8 cellular contexts compared by ENCODE assay signal in the genomic region with DNA sequence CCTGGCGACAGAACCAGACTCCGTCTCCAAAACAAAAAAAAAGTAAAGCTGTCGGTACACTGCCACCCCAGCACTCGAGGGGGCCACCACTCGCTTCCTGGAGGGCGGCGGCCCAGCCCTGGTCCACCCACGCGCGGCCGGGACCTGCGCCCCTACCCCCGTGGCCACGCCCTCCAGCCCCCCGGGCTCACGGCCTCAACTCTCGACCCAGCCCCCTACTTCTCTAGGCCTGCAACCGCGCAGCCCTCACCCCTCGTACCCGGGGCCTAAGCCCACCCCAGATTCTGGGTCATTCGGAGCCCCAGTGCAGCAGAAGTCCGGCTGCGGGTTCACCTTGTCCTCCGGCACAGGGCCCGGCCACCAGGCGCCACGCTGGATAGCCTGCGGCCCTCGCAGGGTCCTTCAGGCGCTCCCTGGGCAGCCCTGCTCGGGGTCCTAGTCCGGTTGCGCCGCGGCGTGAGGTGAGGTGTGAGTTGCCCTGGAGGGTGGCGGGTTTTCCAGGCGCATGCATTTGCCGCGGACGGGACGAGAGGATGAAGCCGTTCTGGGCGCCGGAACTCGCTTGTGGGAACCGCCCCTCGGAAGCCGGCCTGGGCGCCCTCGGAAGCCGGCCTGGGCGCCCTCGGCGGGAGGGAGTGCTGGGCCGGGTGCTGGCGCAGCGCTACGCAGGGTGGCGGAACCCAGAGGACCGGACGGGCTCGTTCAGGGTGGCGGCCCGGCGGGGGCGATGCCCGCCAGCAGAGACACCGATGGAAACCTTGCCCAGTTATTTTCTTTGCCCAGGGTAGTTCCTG. TPM values are rescaled to one million over a fixed set of nuclear protein-coding genes. Genes with fewer than 3 reads are reported as not detected.
DNase-seq lines count a peak whose midpoint lies in the region; ATAC-seq and TF ChIP-seq lines count a peak whose summit lies in the region.

NME6 (minus strand) TSS at position 348 of the 794 bp plus-strand sequence.

- intact Hi-C loops in ascending aorta (cut with DNase I) (loop anchor here (2.0 to 5.0 kb wide), 2 partner anchors 28 to 136 kb away; no protein-coding TSS in a partner anchor), right cardiac atrium (cut with DNase I) (no loop called here), uterus (cut with DNase I; ENCODE audit: low total_unique reads) (no loop called here)

- under 1% methylated on average over 70 of the region's 70 CpGs for WGBS in right cardiac atrium

- H3K36me3 ChIP-seq in ascending aorta: peaks cover 14 to 20% of the 10 kb centered on the region in 2 donors
- H3K36me3 ChIP-seq in uterus: no peaks in the 10 kb centered on the region

- H3K27ac ChIP-seq in ascending aorta (peak within 1 kb of the TSS; percentile 97), right cardiac atrium (ENCODE audit: low read length) (peak within 1 kb of the TSS; percentile 99), uterus (peak within 1 kb of the TSS; percentile 79 to 96)

- peaks cover 12% of the 10 kb centered on the region for H3K27me3 Mint-ChIP-seq in T-helper 2 cell treated with Interferon-gamma antibody and Interleukin-4, amounts not matched to agents 5 μg/mL and 100 μg/mL, for 36 hours (ENCODE audit: low read depth)

- peak within 1 kb of the TSS; percentile 97 for H3K4me3 Mint-ChIP-seq in T-helper 2 cell treated with Interferon-gamma antibody and Interleukin-4, amounts not matched to agents 5 μg/mL and 100 μg/mL, for 36 hours

- TF ChIP-seq CTCF in GM13976 (IDR thresholded peaks at IDR 0.05; ENCODE audit: borderline replicate concordance, control extremely low read depth, extremely low read depth, insufficient read depth, missing control alignments) (no peak), ascending aorta (IDR thresholded peaks at IDR 0.05) (no peak), uterus (IDR thresholded peaks at IDR 0.05) (peak in 2 of 4 experiments; percentile 20 to 31)

- peaks cover 24% of the 10 kb centered on the region for H3K4me1 Mint-ChIP-seq in T-helper 2 cell treated with Interferon-gamma antibody and Interleukin-4, amounts not matched to agents 5 μg/mL and 100 μg/mL, for 36 hours (ENCODE audit: low read depth)

- ATAC-seq in HG02970 (IDR thresholded peaks at IDR 0.05; ENCODE audit: low FRiP score, unreplicated experiment): peak; percentile 80
- ATAC-seq in right cardiac atrium: peak; percentile 97 to 98

- TF ChIP-seq POLR2A in uterus (IDR thresholded peaks at IDR 0.05): peak; percentile 46 to 76

- H3K4me1 ChIP-seq in ascending aorta (peaks cover 0 to 8% of the 10 kb centered on the region in 2 donors), right cardiac atrium (ENCODE audit: control insufficient read depth, insufficient read depth, low read length) (peaks cover 2% of the 10 kb centered on the region), uterus (peaks cover 0 to 6% of the 10 kb centered on the region in 2 donors)

- H3K36me3 Mint-ChIP-seq in T-helper 2 cell treated with Interferon-gamma antibody and Interleukin-4, amounts not matched to agents 5 μg/mL and 100 μg/mL, for 36 hours (ENCODE audit: low read depth): peaks cover 23% of the 10 kb centered on the region

- H3K4me3 ChIP-seq in ascending aorta (peak within 1 kb of the TSS; percentile 91 to 96), right cardiac atrium (ENCODE audit: low read length) (peak within 1 kb of the TSS; percentile 92), uterus (peak within 1 kb of the TSS; percentile 67 to 91)

- no peaks in the 10 kb centered on the region for H3K9me3 Mint-ChIP-seq in T-helper 2 cell treated with Interferon-gamma antibody and Interleukin-4, amounts not matched to agents 5 μg/mL and 100 μg/mL, for 36 hours

- DNase-seq in GM13976 (ENCODE audit: low spot score) (peak; percentile 92), NCI-H2029 (lab: John Stamatoyannopoulos, UW) (peak; percentile 80), ascending aorta (ENCODE audit: low spot score in 2 of 2) (peak; percentile 63 to 93), right cardiac atrium (peak; percentile 92 to 98 (median 97)), putamen (ENCODE audit: low spot score) (peak; percentile 85), uterus (peak; percentile 86 to 92)
- DNase-seq in T-helper 2 cell treated with Interferon-gamma antibody and Interleukin-4, amounts not matched to agents 5 μg/mL and 100 μg/mL, for 36 hours (ENCODE audit: low spot score): peak; percentile 91

- H3K27me3 ChIP-seq in ascending aorta (no peaks in the 10 kb centered on the region), right cardiac atrium (ENCODE audit: control insufficient read depth, insufficient read depth) (no peaks in the 10 kb centered on the region), uterus (no peaks in the 10 kb centered on the region)

- H3K27ac Mint-ChIP-seq in T-helper 2 cell treated with Interferon-gamma antibody and Interleukin-4, amounts not matched to agents 5 μg/mL and 100 μg/mL, for 36 hours: peak within 1 kb of the TSS; percentile 95

- in situ Hi-C loops in GM13976 (cut with MboI; ENCODE audit: low sequenced_read_pairs, unreplicated experiment): no loop called here

- no peaks in the 10 kb centered on the region for H3K9me3 ChIP-seq in ascending aorta
- no peaks in the 10 kb centered on the region for H3K9me3 ChIP-seq in right cardiac atrium (ENCODE audit: control insufficient read depth, low read length)
- no peaks in the 10 kb centered on the region for H3K9me3 ChIP-seq in uterus

RNA-seq across cellular contexts. Expression of gene NME6, which starts in this region (rescaled TPM):
- total RNA-seq in ascending aorta (11.0 TPM), right cardiac atrium (10 to 100 TPM; 17.0 to 20.3 (median 19.1) TPM), uterus (10 to 100 TPM; 14.3 to 30.8 (median 26.2) TPM)
- polyA plus RNA-seq in right cardiac atrium: 11.6 TPM

Comparison
In these comparisons a context has a peak if more than half of its experiments do, and no peak if none do; other contexts are left out.
1. Peak in every context shown above with its lines: DNase-seq, ATAC-seq, H3K4me3 ChIP-seq and H3K27ac ChIP-seq.